ENCODE assay signal across 12 cellular contexts in the genomic region with DNA sequence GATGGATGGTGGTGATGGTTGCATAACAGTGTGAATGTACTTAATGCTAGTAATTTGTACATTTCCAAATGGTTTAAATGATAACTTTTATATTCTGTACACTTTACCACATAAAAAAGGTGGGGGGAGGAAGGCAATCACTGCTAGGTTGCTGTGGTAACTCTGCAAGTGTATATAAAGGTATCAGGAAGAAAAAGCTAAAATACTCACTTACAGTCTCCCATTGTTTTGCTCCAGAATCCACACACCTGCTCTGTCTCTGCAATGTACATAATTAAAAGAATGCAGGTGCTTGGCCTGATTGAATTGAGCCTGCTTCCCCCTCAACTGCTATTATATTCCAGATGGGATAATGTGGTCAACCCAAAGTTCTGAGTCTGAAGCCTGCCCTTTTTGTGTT. TPM values are rescaled to one million over a fixed set of nuclear protein-coding genes. Genes with fewer than 3 reads are reported as not detected.
DNase-seq lines count a peak whose midpoint lies in the region; ATAC-seq and TF ChIP-seq lines count a peak whose summit lies in the region.
"Not testable (repeated sequence)": the region's sequence is repeated elsewhere in the genome, so short reads cannot be mapped to it uniquely, and the experiment has no call there.
"Had no signal": no experiment of that assay in that cellular context is flagged by ENCODE, and none has a peak within 500 bp of the region (broad histone marks: within the 10 kb centered on the region; RNA-seq: fewer than 3 reads in every experiment).

No MANE protein-coding gene starts in this region.

- not testable (repeated sequence) for DNase-seq in left colon, mucosa of descending colon

- intact Hi-C loops in left colon (cut with DNase I, micrococcal nuclease); mucosa of descending colon (cut with DNase I, micrococcal nuclease): not testable (repeated sequence)

- not testable (repeated sequence) for H3K4me1 ChIP-seq in mucosa of descending colon (ENCODE audit: low read depth)

- H3K36me3 ChIP-seq in mucosa of descending colon (ENCODE audit: low read depth) = not testable (repeated sequence)

- not testable (repeated sequence) for H3K4me3 ChIP-seq in mucosa of descending colon

- not testable (repeated sequence) for TF ChIP-seq CTCF in mucosa of descending colon (IDR thresholded peaks at IDR 0.05)

- peak; percentile 64 for ATAC-seq in left colon
- ATAC-seq in mucosa of descending colon = peak; percentile 79

- not testable (repeated sequence) for H3K9me3 ChIP-seq in mucosa of descending colon

RNA-seq across cellular contexts. Expression of gene LGALS9B, which starts 6.7 kb away (rescaled TPM):
- 10 to 100 TPM; 35.5 to 46.2 TPM for total RNA-seq in left colon
- 10 to 100 TPM; 14.3 to 55.3 (median 26.6) TPM for total RNA-seq in mucosa of descending colon
- total RNA-seq: A172; A673; B cell; Caco-2; CD4-positive, alpha-beta memory T cell; CD4-positive, alpha-beta T cell; CD4-positive, CD25-positive, alpha-beta regulatory T cell; CD8-positive, alpha-beta memory T cell; CD8-positive, alpha-beta T cell; Daoy had no signal
